ENCODE assay signal across 9 cellular contexts in genomic region chr9:113993838-113994540, GRCh38.
DNase-seq lines count a peak whose midpoint lies in the region; ATAC-seq and TF ChIP-seq lines count a peak whose summit lies in the region.
"Had no signal": no experiment of that assay in that cellular context is flagged by ENCODE, and none has a peak within 500 bp of the region (broad histone marks: within the 10 kb centered on the region; RNA-seq: fewer than 3 reads in every experiment).

No MANE protein-coding gene starts in this region.

- peaks cover 7% of the 10 kb centered on the region for H3K27me3 Mint-ChIP-seq in stimulated activated naive CD8-positive, alpha-beta T cell treated with anti-CD3 and anti-CD28 coated beads, Interleukin-15, amount 100 ng/mL, for 72 hours

- H4K20me1 ChIP-seq in mammary epithelial cell (ENCODE audit: insufficient read depth, low read length), result no peaks in the 10 kb centered on the region

- ATAC-seq in stimulated activated naive CD8-positive, alpha-beta T cell treated with anti-CD3 and anti-CD28 coated beads, Interleukin-15, amount 100 ng/mL, for 72 hours, result peak; percentile 69
- ATAC-seq in stimulated activated naive CD8-positive, alpha-beta T cell treated with anti-CD3 and anti-CD28 coated beads, Interleukin-15, Interleukin-2, amounts not matched to agents 100 U/mL and 50 U/mL, for 24 hours, result no peak
- ATAC-seq in lower lobe of right lung (peak; percentile 88 to 93), aorta (ENCODE audit: low FRiP score) (peak; percentile 69), HG03432 (IDR thresholded peaks at IDR 0.05; ENCODE audit: unreplicated experiment) (no peak)

- H3K4me1 ChIP-seq in mammary epithelial cell (ENCODE audit: insufficient read depth, low read length), result no peaks in the 10 kb centered on the region
- peaks cover 46% of the 10 kb centered on the region for H3K4me1 ChIP-seq in lower lobe of right lung
- H3K4me1 ChIP-seq in aorta (ENCODE audit: control insufficient read depth in 1 of 2, insufficient read depth in 2 of 2, low read length in 2 of 2), result peaks cover 0 to 8% of the 10 kb centered on the region in 2 donors

- peak overlapping the region; percentile 18 for H2AFZ ChIP-seq in mammary epithelial cell (ENCODE audit: low read depth, low read length)

- H3K4me2 ChIP-seq in mammary epithelial cell (ENCODE audit: insufficient read depth, low read depth, low read length), result peak overlapping the region; percentile 1

- intact Hi-C loops in mammary epithelial cell (cut with micrococcal nuclease) (no loop called here), lower lobe of right lung (cut with DNase I) (no loop called here), aorta (cut with DNase I) (loop anchor here (5.0 kb wide), 2 partner anchors 37 to 62 kb away; no protein-coding TSS in a partner anchor)

- no TSS peak for BruUV-seq in mammary epithelial cell (replicated peaks; lab: Mats Ljungman, UMichigan)

- H3K9me3 Mint-ChIP-seq in stimulated activated naive CD8-positive, alpha-beta T cell treated with anti-CD3 and anti-CD28 coated beads, Interleukin-15, amount 100 ng/mL, for 72 hours, result no peaks in the 10 kb centered on the region

- no peak overlapping the region for H3K4me3 Mint-ChIP-seq in stimulated activated naive CD8-positive, alpha-beta T cell treated with anti-CD3 and anti-CD28 coated beads, Interleukin-15, amount 100 ng/mL, for 72 hours

- no peak overlapping the region for H3K9ac ChIP-seq in mammary epithelial cell (ENCODE audit: insufficient read depth, low read length)

- H3K27ac Mint-ChIP-seq in stimulated activated naive CD8-positive, alpha-beta T cell treated with anti-CD3 and anti-CD28 coated beads, Interleukin-15, amount 100 ng/mL, for 72 hours, result no peak overlapping the region

- in situ Hi-C loops in mammary epithelial cell (cut with MboI; ENCODE audit: low sequenced_read_pairs in 2 of 2), result no loop called here

- H3K79me2 ChIP-seq in mammary epithelial cell (ENCODE audit: insufficient read depth, low read length), result no peaks in the 10 kb centered on the region

- TF ChIP-seq CTCF in mammary epithelial cell (conservative IDR thresholded peaks at IDR 0.05 in 1 of 2, IDR thresholded peaks at IDR 0.05 in 1 of 2; ENCODE audit: extremely low read depth in 1 of 2, insufficient read depth in 1 of 2, low read depth in 1 of 2, low read length in 2 of 2) (peak in 1 of 2 donors; percentile 22), lower lobe of right lung (IDR thresholded peaks at IDR 0.05) (no peak)

- no peak overlapping the region for H3K4me3 ChIP-seq in mammary epithelial cell (replicated peaks in 1 of 3; ENCODE audit: insufficient read depth in 1 of 3, low read depth in 2 of 3, low read length in 3 of 3)
- no peak overlapping the region for H3K4me3 ChIP-seq in lower lobe of right lung
- H3K4me3 ChIP-seq in aorta (ENCODE audit: low read length in 2 of 2), result no peak overlapping the region

- H3K27ac ChIP-seq in mammary epithelial cell (ENCODE audit: insufficient read depth, low read depth, low read length) (no peak overlapping the region), lower lobe of right lung (no peak overlapping the region), aorta (ENCODE audit: low read depth in 1 of 2, low read length in 2 of 2) (no peak overlapping the region)

- H3K9me3 ChIP-seq in mammary epithelial cell (replicated peaks; ENCODE audit: insufficient read depth, low read length) (no peaks in the 10 kb centered on the region), lower lobe of right lung (no peaks in the 10 kb centered on the region), aorta (ENCODE audit: control insufficient read depth, low read length) (no peaks in the 10 kb centered on the region)

- H3K36me3 ChIP-seq in mammary epithelial cell (ENCODE audit: insufficient read depth, low read length), result peaks cover 2% of the 10 kb centered on the region
- H3K36me3 ChIP-seq in lower lobe of right lung, result no peaks in the 10 kb centered on the region
- H3K36me3 ChIP-seq in aorta (ENCODE audit: control insufficient read depth in 1 of 2, insufficient read depth in 2 of 2, low read length in 1 of 2), result no peaks in the 10 kb centered on the region

- DNase-seq in stimulated activated naive CD8-positive, alpha-beta T cell treated with anti-CD3 and anti-CD28 coated beads, Interleukin-15, amount 100 ng/mL, for 72 hours, result peak in 1 of 2 donors; percentile 19
- DNase-seq in stimulated activated naive CD8-positive, alpha-beta T cell treated with anti-CD3 and anti-CD28 coated beads, Interleukin-15, Interleukin-2, amounts not matched to agents 100 U/mL and 50 U/mL, for 24 hours, result no peak
- DNase-seq in mammary epithelial cell (peak; percentile 48), lower lobe of right lung (peak; percentile 86), aorta (peak; percentile 95), NCI-H82 (lab: John Stamatoyannopoulos, UW) (no peak)
- no peak for DNase-seq in activated CD8-positive, alpha-beta memory T cell treated with anti-CD3 and anti-CD28 coated beads, Interleukin-2, amount 50 U/mL, for 48 hours
- DNase-seq: KG1 had no signal

- H3K27me3 ChIP-seq in mammary epithelial cell (ENCODE audit: insufficient read depth, low read length) (no peaks in the 10 kb centered on the region), lower lobe of right lung (ENCODE audit: low read depth) (no peaks in the 10 kb centered on the region), aorta (ENCODE audit: control insufficient read depth in 1 of 2, insufficient read depth in 2 of 2, low read length in 1 of 2) (no peaks in the 10 kb centered on the region)

- peaks cover 27% of the 10 kb centered on the region for H3K4me1 Mint-ChIP-seq in stimulated activated naive CD8-positive, alpha-beta T cell treated with anti-CD3 and anti-CD28 coated beads, Interleukin-15, amount 100 ng/mL, for 72 hours

- dilution Hi-C loops in mammary epithelial cell (cut with HindIII; ENCODE audit: low sequenced_read_pairs), result no loop called here

- CTCF ChIA-PET in mammary epithelial cell (lab: Charles Lee; ENCODE audit: low non-redundant PET), result no interaction called here

- 26% methylated on average over 10 of the region's 14 CpGs for WGBS in mammary epithelial cell (ENCODE audit: low coverage, missing lambda C conversion rate)
- WGBS in aorta, 2 donors, result 5 to 6% methylated on average over 14 of the region's 14 CpGs

Comparison
In these comparisons a context has a peak if more than half of its experiments do, and no peak if none do; other contexts are left out.
1. ATAC-seq: peak in stimulated activated naive CD8-positive, alpha-beta T cell treated with anti-CD3 and anti-CD28 coated beads, Interleukin-15, amount 100 ng/mL, for 72 hours (single experiment), lower lobe of right lung (2 of 2) and aorta (single experiment); none in stimulated activated naive CD8-positive, alpha-beta T cell treated with anti-CD3 and anti-CD28 coated beads, Interleukin-15, Interleukin-2, amounts not matched to agents 100 U/mL and 50 U/mL, for 24 hours (single experiment) and HG03432 (single experiment).
2. DNase-seq: peak in mammary epithelial cell (single experiment), lower lobe of right lung (single experiment) and aorta (2 of 2); none in stimulated activated naive CD8-positive, alpha-beta T cell treated with anti-CD3 and anti-CD28 coated beads, Interleukin-15, Interleukin-2, amounts not matched to agents 100 U/mL and 50 U/mL, for 24 hours (single experiment), NCI-H82 (single experiment) and activated CD8-positive, alpha-beta memory T cell treated with anti-CD3 and anti-CD28 coated beads, Interleukin-2, amount 50 U/mL, for 48 hours (single experiment).
3. intact Hi-C loops: an anchor here in aorta (5.0 kb wide); none called in mammary epithelial cell and lower lobe of right lung.